In the genomic region with DNA sequence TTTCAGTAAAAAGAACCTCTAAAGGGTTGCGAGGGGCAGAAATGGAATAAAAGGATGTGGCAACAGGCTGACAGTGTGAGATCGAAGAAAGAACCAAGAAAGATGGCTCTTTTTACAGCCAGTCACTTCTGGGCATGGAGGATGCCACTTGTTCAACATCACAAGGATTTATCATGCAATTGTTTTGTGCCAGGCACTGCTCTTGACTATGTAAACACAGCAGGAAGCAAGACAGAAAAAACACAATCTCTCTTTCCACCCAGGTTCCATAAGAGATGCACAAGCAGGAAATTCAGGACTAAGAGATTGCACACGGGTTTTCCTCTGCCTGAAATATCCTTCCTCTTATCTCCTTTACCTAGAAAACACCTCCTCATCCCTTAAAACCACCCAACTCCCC, we compare ENCODE assay signal across 30 cellular contexts. TPM values are rescaled to one million over a fixed set of nuclear protein-coding genes. Genes with fewer than 3 reads are reported as not detected.
"Had no signal": no experiment of that assay in that cellular context is flagged by ENCODE, and none has a peak within 500 bp of the region (broad histone marks: within the 10 kb centered on the region; RNA-seq: fewer than 3 reads in every experiment).

No MANE protein-coding gene starts in this region.

- H3K4me3 ChIP-seq: skin epidermis, thoracic aorta, uterus had no signal

- H3K27me3 ChIP-seq: uterus had no signal

- H3K27me3 Mint-ChIP-seq: central memory CD8-positive, alpha-beta T cell had no signal

- ATAC-seq: activated CD8-positive, alpha-beta T cell treated with anti-CD3 and anti-CD28 coated beads for 36 hours; activated naive CD4-positive, alpha-beta T cell treated with anti-CD3 and anti-CD28 coated beads, Interleukin-2, amount 50 U/mL, for 72 hours; activated T-cell treated with anti-CD3 and anti-CD28 coated beads, Interleukin-2, amount 50 U/mL, for 4 hours; esophagus mucosa; left cardiac atrium; sciatic nerve; stimulated activated naive CD8-positive, alpha-beta T cell treated with anti-CD3 and anti-CD28 coated beads, Interleukin-15, Interleukin-2, amounts not matched to agents 100 U/mL and 50 U/mL, for 24 hours had no signal

- H3K27ac Mint-ChIP-seq: activated B cell treated with CpG ODN at 0.5 μM for 24 hours; activated CD8-positive, alpha-beta T cell treated with anti-CD3 and anti-CD28 coated beads for 36 hours; activated naive CD4-positive, alpha-beta T cell treated with anti-CD3 and anti-CD28 coated beads, Interleukin-2, amount 50 U/mL, for 72 hours; activated T-helper 2 cell treated with anti-CD3 and anti-CD28 coated beads, Interferon-gamma antibody, Interleukin-2, Interleukin-4, amounts not matched to agents 10 μg/mL and 5 μg/mL and 100 μg/mL, durations not matched to agents 14 hours and 24 hours and 36 hours; dendritic cell treated with granulocyte-macrophage colony-stimulating factor and Interleukin-4, amounts not matched to agents 40 ng/mL and 50 ng/mL, for 4 days; endodermal cell; mesothelial cell of epicardium; naive B cell; nephron progenitor cell had no signal

- H3K9me3 ChIP-seq: neutrophil, thoracic aorta, uterus had no signal

- H3K27ac ChIP-seq: neutrophil, skin epidermis, thoracic aorta, uterus had no signal

- H3K4me3 Mint-ChIP-seq: activated B cell treated with CpG ODN at 0.5 μM for 24 hours; activated CD8-positive, alpha-beta T cell treated with anti-CD3 and anti-CD28 coated beads for 36 hours; activated T-cell treated with anti-CD3 and anti-CD28 coated beads, Interleukin-2, amount 50 U/mL, for 4 hours; central memory CD8-positive, alpha-beta T cell; dendritic cell treated with granulocyte-macrophage colony-stimulating factor and Interleukin-4, amounts not matched to agents 40 ng/mL and 50 ng/mL, for 4 days; endodermal cell; mesothelial cell of epicardium; naive B cell; nephron progenitor cell had no signal

- DNase-seq: activated B cell treated with CpG ODN at 0.5 μM for 24 hours; activated CD4-positive, alpha-beta T cell treated with anti-CD3 and anti-CD28 coated beads, Interleukin-2, amount 50 U/mL, for 1 hour; activated CD8-positive, alpha-beta T cell treated with anti-CD3 and anti-CD28 coated beads for 36 hours; activated T-cell treated with anti-CD3 and anti-CD28 coated beads, Interleukin-2, amount 50 U/mL, for 4 hours; anterior cingulate cortex; endodermal cell; foreskin fibroblast; head of caudate nucleus; hippocampal formation; left cardiac atrium; naive B cell; nephron progenitor cell; stimulated activated CD4-positive, alpha-beta T cell treated with anti-CD3 and anti-CD28 coated beads, Interleukin-12 subunit alpha, Interleukin-12 subunit beta, amount 100 ng/mL, for 4 hours; stimulated activated CD4-positive, alpha-beta T cell treated with anti-CD3 and anti-CD28 coated beads, Interleukin-4, amount 100 ng/mL, for 1 hour; stimulated activated naive CD8-positive, alpha-beta T cell treated with anti-CD3 and anti-CD28 coated beads, Interleukin-15, Interleukin-2, amounts not matched to agents 100 U/mL and 50 U/mL, for 24 hours; trophoblast cell; uterus had no signal

- H3K36me3 ChIP-seq: neutrophil, thoracic aorta, uterus had no signal

- H3K36me3 Mint-ChIP-seq: activated naive CD4-positive, alpha-beta T cell treated with anti-CD3 and anti-CD28 coated beads, Interleukin-2, amount 50 U/mL, for 72 hours; mesothelial cell of epicardium; naive B cell had no signal

- H3K4me1 ChIP-seq: uterus had no signal

- H3K9me3 Mint-ChIP-seq: activated B cell treated with CpG ODN at 0.5 μM for 24 hours; activated CD8-positive, alpha-beta T cell treated with anti-CD3 and anti-CD28 coated beads for 36 hours; activated T-helper 2 cell treated with anti-CD3 and anti-CD28 coated beads, Interferon-gamma antibody, Interleukin-2, Interleukin-4, amounts not matched to agents 10 μg/mL and 5 μg/mL and 100 μg/mL, durations not matched to agents 14 hours and 24 hours and 36 hours; dendritic cell treated with granulocyte-macrophage colony-stimulating factor and Interleukin-4, amounts not matched to agents 40 ng/mL and 50 ng/mL, for 4 days; mesothelial cell of epicardium had no signal

- H3K4me1 Mint-ChIP-seq: activated B cell treated with CpG ODN at 0.5 μM for 24 hours; central memory CD8-positive, alpha-beta T cell; mesothelial cell of epicardium; naive B cell; nephron progenitor cell had no signal

RNA-seq across cellular contexts. Expression of a gene that starts 38.0 kb away (rescaled TPM):
- total RNA-seq: activated B cell treated with CpG ODN at 0.5 μM for 24 hours; activated CD8-positive, alpha-beta T cell treated with anti-CD3 and anti-CD28 coated beads for 36 hours; activated naive CD4-positive, alpha-beta T cell treated with anti-CD3 and anti-CD28 coated beads, Interleukin-2, amount 50 U/mL, for 72 hours; activated T-cell treated with anti-CD3 and anti-CD28 coated beads, Interleukin-2, amount 50 U/mL, for 4 hours; activated T-helper 2 cell treated with anti-CD3 and anti-CD28 coated beads, Interferon-gamma antibody, Interleukin-2, Interleukin-4, amounts not matched to agents 10 μg/mL and 5 μg/mL and 100 μg/mL, durations not matched to agents 14 hours and 24 hours and 36 hours; left cardiac atrium; mesothelial cell of epicardium; osteocyte; posterior vena cava; sciatic nerve; subcutaneous adipose tissue had no signal
